Comparison of ENCODE assay signal across 25 cellular contexts in genomic region chr3:63947594-63947993, GRCh38. TPM values are rescaled to one million over a fixed set of nuclear protein-coding genes. Genes with fewer than 3 reads are reported as not detected.
DNase-seq lines count a peak whose midpoint lies in the region; ATAC-seq, FAIRE-seq and TF ChIP-seq lines count a peak whose summit lies in the region.
"Had no signal": no experiment of that assay in that cellular context is flagged by ENCODE, and none has a peak within 500 bp of the region (broad histone marks: within the 10 kb centered on the region; RNA-seq: fewer than 3 reads in every experiment).

No MANE protein-coding gene starts in this region.

- no peak overlapping the region for H3K27ac ChIP-seq in CD4-positive, CD25-positive, alpha-beta regulatory T cell (ENCODE audit: insufficient read depth, low read length, poor library complexity, severe bottlenecking)
- H3K27ac ChIP-seq in H9 (ENCODE audit: insufficient read length, low read depth, low read length) (no peak overlapping the region), GM12878 (ENCODE audit: control insufficient read depth, insufficient read depth) (no peak overlapping the region)
- H3K27ac ChIP-seq: coronary artery, epithelial cell of prostate, HL-60, prostate gland, SJSA1, spleen, thyroid gland had no signal

- H3K9ac ChIP-seq in H9 (ENCODE audit: extremely low read depth, insufficient read length, low read length) (no peak overlapping the region), GM12878 (ENCODE audit: control insufficient read depth, insufficient read depth, low read length) (no peak overlapping the region)

- peaks cover 12% of the 10 kb centered on the region for H3K36me3 Mint-ChIP-seq in CD4-positive, CD25-positive, alpha-beta regulatory T cell
- H3K36me3 Mint-ChIP-seq in H9 (ENCODE audit: insufficient read depth in 1 of 3, low read depth in 3 of 3) (no peaks in the 10 kb centered on the region), natural killer cell (no peaks in the 10 kb centered on the region)

- no peak overlapping the region for H4K5ac ChIP-seq in H9 (ENCODE audit: insufficient read length, low read depth, low read length)

- no peak overlapping the region for H3K23ac ChIP-seq in H9 (ENCODE audit: insufficient read length, low read depth, low read length)

- H3K79me2 ChIP-seq in H9 (ENCODE audit: insufficient read depth, low read length): no peaks in the 10 kb centered on the region; the same call in 1 of the 2 replicates
- H3K79me2 ChIP-seq in GM12878 (ENCODE audit: control insufficient read depth, insufficient read depth, low read length): peaks cover 2% of the 10 kb centered on the region

- peaks cover 2% of the 10 kb centered on the region for H3K79me1 ChIP-seq in H9 (ENCODE audit: insufficient read depth, low read depth, low read length, poor library complexity, severe bottlenecking)

- no peaks in the 10 kb centered on the region for H3K9me3 Mint-ChIP-seq in CD4-positive, CD25-positive, alpha-beta regulatory T cell
- H3K9me3 Mint-ChIP-seq in H9: no peaks in the 10 kb centered on the region
- H3K9me3 Mint-ChIP-seq in natural killer cell: no peaks in the 10 kb centered on the region
- H3K9me3 Mint-ChIP-seq: activated T-cell treated with anti-CD3 and anti-CD28 coated beads, Interleukin-2, amount 50 U/mL, for 72 hours had no signal

- no TSS peak for BruUV-seq in GM12878 (replicated peaks; lab: Mats Ljungman, UMichigan)

- no peaks in the 10 kb centered on the region for H3K27me3 ChIP-seq in CD4-positive, CD25-positive, alpha-beta regulatory T cell (ENCODE audit: control insufficient read depth, insufficient read depth, low read length)
- H3K27me3 ChIP-seq in H9 (ENCODE audit: insufficient read depth, low read length): no peaks in the 10 kb centered on the region
- no peaks in the 10 kb centered on the region for H3K27me3 ChIP-seq in GM12878 (replicated peaks in 1 of 2; ENCODE audit: control insufficient read depth in 2 of 2, insufficient read depth in 2 of 2, low read length in 1 of 2)
- H3K27me3 ChIP-seq: SJSA1, spleen, thyroid gland had no signal

- no peak overlapping the region for H2AFZ ChIP-seq in H9 (ENCODE audit: low read length)
- H2AFZ ChIP-seq in GM12878 (ENCODE audit: control insufficient read depth, low read depth, low read length): no peak overlapping the region

- no peak for TF ChIP-seq EP300 in GM12878 (IDR thresholded peaks at IDR 0.05; ENCODE audit: borderline replicate concordance in 1 of 2, control insufficient read depth in 1 of 2, low read depth in 2 of 2, low read length in 2 of 2)

- H3K4me1 Mint-ChIP-seq in CD4-positive, CD25-positive, alpha-beta regulatory T cell: peaks cover 16 to 77% (median 62%) of the 10 kb centered on the region in 4 donors
- H3K4me1 Mint-ChIP-seq in H9: peaks cover 32 to 41% of the 10 kb centered on the region in 2 experiments
- H3K4me1 Mint-ChIP-seq in natural killer cell: peaks cover 64% of the 10 kb centered on the region in 2 donors

- in situ Hi-C loops in GM12878 (cut with MboI): no loop called here

- POLR2A ChIA-PET in GM12878 (lab: Charles Lee): interaction anchor here (1.9 kb wide), 1 partner anchor 12 kb away, joined by 4 read pairs; no protein-coding TSS in a partner anchor

- H4K20me1 ChIP-seq in H9 (ENCODE audit: control insufficient read depth, insufficient read depth, insufficient read length) (no peaks in the 10 kb centered on the region), GM12878 (ENCODE audit: control insufficient read depth, insufficient read depth) (no peaks in the 10 kb centered on the region)

- peak overlapping the region; percentile 83 for H2BK12ac ChIP-seq in H9 (ENCODE audit: insufficient read length, low read depth, low read length)

- no peak overlapping the region for H3K4me3 Mint-ChIP-seq in CD4-positive, CD25-positive, alpha-beta regulatory T cell
- no peak overlapping the region for H3K4me3 Mint-ChIP-seq in H9
- H3K4me3 Mint-ChIP-seq in natural killer cell: no peak overlapping the region
- H3K4me3 Mint-ChIP-seq: activated T-cell treated with anti-CD3 and anti-CD28 coated beads, Interleukin-2, amount 50 U/mL, for 72 hours had no signal

- TF ChIP-seq RAD21 in GM12878 (IDR thresholded peaks at IDR 0.05; ENCODE audit: insufficient read depth, low read depth, low read length): no peak

- no peak overlapping the region for H2BK20ac ChIP-seq in H9 (ENCODE audit: low read depth, low read length, poor library complexity, severe bottlenecking)

- H4K8ac ChIP-seq in H9 (replicated peaks; ENCODE audit: insufficient read length, low read depth, low read length): no peak overlapping the region

- no peak overlapping the region for H3K4ac ChIP-seq in H9 (ENCODE audit: low read depth, low read length)

- H3K36me3 ChIP-seq in CD4-positive, CD25-positive, alpha-beta regulatory T cell (ENCODE audit: control insufficient read depth, insufficient read depth, low read length): peaks cover 5% of the 10 kb centered on the region
- peaks cover 2 to 3% of the 10 kb centered on the region in 2 experiments for H3K36me3 ChIP-seq in GM12878 (ENCODE audit: control insufficient read depth in 2 of 2, insufficient read depth in 2 of 2, low read length in 1 of 2)
- H3K36me3 ChIP-seq: prostate gland, thyroid gland had no signal

- H3T11ph ChIP-seq in H9 (ENCODE audit: low read length): no peak overlapping the region

- H3K9me3 ChIP-seq in CD4-positive, CD25-positive, alpha-beta regulatory T cell (ENCODE audit: control insufficient read depth in 2 of 2, low read length in 2 of 2): no peaks in the 10 kb centered on the region
- H3K9me3 ChIP-seq in H9 (ENCODE audit: control insufficient read depth, low read depth, low read length): no peaks in the 10 kb centered on the region
- no peaks in the 10 kb centered on the region for H3K9me3 ChIP-seq in GM12878 (replicated peaks; ENCODE audit: control insufficient read depth, insufficient read depth, low read length)
- H3K9me3 ChIP-seq: prostate gland, SJSA1, spleen, thyroid gland had no signal

- TF ChIP-seq POLR2A in GM12878 (IDR thresholded peaks at IDR 0.05; ENCODE audit: low read depth, low read length): no peak

- H2BK120ac ChIP-seq in H9 (ENCODE audit: low read depth, low read length, poor library complexity, severe bottlenecking): no peak overlapping the region

- ATAC-seq in CD4-positive, CD25-positive, alpha-beta regulatory T cell (ENCODE audit: low read depth in 2 of 2): no peak
- peak; percentile 27 for ATAC-seq in GM12878
- ATAC-seq in natural killer cell: peak in 2 of 3 donors; percentile 37 to 48
- ATAC-seq: activated T-cell treated with anti-CD3 and anti-CD28 coated beads, Interleukin-2, amount 50 U/mL, for 72 hours; left lobe of liver had no signal

- no peak overlapping the region for H3K4me3 ChIP-seq in CD4-positive, CD25-positive, alpha-beta regulatory T cell (ENCODE audit: low read depth, low read length)
- no peak overlapping the region for H3K4me3 ChIP-seq in GM12878
- H3K4me3 ChIP-seq: coronary artery, prostate gland, SJSA1, spleen, thyroid gland had no signal

- CTCF ChIA-PET in GM12878 (lab: Yijun Ruan, JAX): interaction anchor here (0.9 kb wide), 1 partner anchor 14 kb away, joined by 4 read pairs; no protein-coding TSS in a partner anchor

- FAIRE-seq in GM12878 (lab: Jason Lieb, UNC): no peak

- WGBS in H9 (ENCODE audit: extremely low coverage, insufficient read length, low lambda C conversion rate): no CpG with 5 or more reads among the region's 2 CpGs
- WGBS in GM12878 (ENCODE audit: insufficient coverage, insufficient replicate concordance, low lambda C conversion rate, missing lambda C conversion rate): 80% methylated on average over 2 of the region's 2 CpGs

- no peak overlapping the region for H2BK5ac ChIP-seq in H9 (ENCODE audit: insufficient read length, low read length)

- peak overlapping the region; percentile 60 to 65 (median 62) for H3K27ac Mint-ChIP-seq in CD4-positive, CD25-positive, alpha-beta regulatory T cell
- H3K27ac Mint-ChIP-seq in H9: peak overlapping the region; percentile 18 to 38 (median 28); a peak in 5 of 7 replicates
- peak overlapping the region; percentile 52 to 63 for H3K27ac Mint-ChIP-seq in natural killer cell

- no peak for TF ChIP-seq CTCF in H9 (conservative IDR thresholded peaks at IDR 0.05)
- TF ChIP-seq CTCF in GM12878 (IDR thresholded peaks at IDR 0.05 in 2 of 3, conservative IDR thresholded peaks at IDR 0.05 in 1 of 3; ENCODE audit: control insufficient read depth in 2 of 3, extremely low read depth in 1 of 3, insufficient read depth in 1 of 3, low read depth in 3 of 3, low read length in 3 of 3): no peak
- no peak for TF ChIP-seq CTCF in natural killer cell (IDR thresholded peaks at IDR 0.05)

- DNase-seq in CD4-positive, CD25-positive, alpha-beta regulatory T cell: no peak
- DNase-seq in H9: no peak
- no peak for DNase-seq in GM12878 (ENCODE audit: low read depth, low spot score)
- no peak for DNase-seq in natural killer cell
- DNase-seq in NCI-H526 treated with DMSO at 0.1 percent for 48 hours (lab: John Stamatoyannopoulos, UW): no peak
- no peak for DNase-seq in DMS153 treated with DMSO at 0.1 percent for 48 hours (lab: John Stamatoyannopoulos, UW; ENCODE audit: unreplicated experiment)
- no peak for DNase-seq in T1000 (lab: John Stamatoyannopoulos, UW)
- no peak for DNase-seq in NCI-H146 (lab: John Stamatoyannopoulos, UW)
- DNase-seq: activated CD4-positive, alpha-beta T cell treated with anti-CD3 and anti-CD28 coated beads for 4 hours; activated T-cell treated with anti-CD3 and anti-CD28 coated beads, Interleukin-2, amount 50 U/mL, for 72 hours; aorta; DMS 273 treated with DMSO at 0.1 percent for 48 hours; foreskin melanocyte; NCI-H1048; NCI-H2081 treated with DMSO at 0.1 percent for 48 hours; NCI-H524; spleen; thyroid gland had no signal

- H2AK5ac ChIP-seq in H9 (ENCODE audit: insufficient read length, low read length): no peak overlapping the region

- no peak overlapping the region for H3K4me2 ChIP-seq in H9 (ENCODE audit: insufficient read depth, insufficient read length, low read length)
- H3K4me2 ChIP-seq in GM12878 (ENCODE audit: control insufficient read depth, insufficient read depth): no peak overlapping the region

- no peak overlapping the region for H3K56ac ChIP-seq in H9 (ENCODE audit: insufficient read length, low read depth, low read length)

- no peak overlapping the region for H3K18ac ChIP-seq in H9 (ENCODE audit: insufficient read length, low read depth, low read length)

- SMC1A ChIA-PET in GM12878 (lab: Charles Lee; ENCODE audit: uncharacterized antibody, unreplicated experiment): interaction anchor here (1.0 to 1.6 kb wide), 2 partner anchors 10 to 50 kb away, joined by 3 read pairs; no protein-coding TSS in a partner anchor

- peaks cover 24% of the 10 kb centered on the region for H3K4me1 ChIP-seq in CD4-positive, CD25-positive, alpha-beta regulatory T cell (ENCODE audit: control insufficient read depth, insufficient read depth, low read length, poor library complexity, severe bottlenecking)
- H3K4me1 ChIP-seq in H9 (ENCODE audit: insufficient read depth, low read length) (no peaks in the 10 kb centered on the region; the same call in none of the 2 replicates), GM12878 (ENCODE audit: control insufficient read depth, insufficient read depth, low read length) (peaks cover 7% of the 10 kb centered on the region)

- intact Hi-C loops in GM12878 (cut with micrococcal nuclease; ENCODE audit: unreplicated experiment) (no loop called here), natural killer cell (cut with micrococcal nuclease) (no loop called here)

- H3K23me2 ChIP-seq in H9 (ENCODE audit: insufficient read length, low read depth, low read length, poor library complexity, severe bottlenecking): no peaks in the 10 kb centered on the region

- H4K91ac ChIP-seq in H9 (ENCODE audit: insufficient read length, low read depth, low read length): peak overlapping the region; percentile 85

- RAD21 ChIA-PET in GM12878 (lab: Charles Lee; ENCODE audit: unreplicated experiment): interaction anchor here (1.3 kb wide), 1 partner anchor 20 kb away, joined by 3 read pairs; no protein-coding TSS in a partner anchor

- H3K27me3 Mint-ChIP-seq in CD4-positive, CD25-positive, alpha-beta regulatory T cell: no peaks in the 10 kb centered on the region
- H3K27me3 Mint-ChIP-seq in H9 (ENCODE audit: low read depth) (no peaks in the 10 kb centered on the region), natural killer cell (ENCODE audit: low read depth in 2 of 2) (no peaks in the 10 kb centered on the region)

- no peak overlapping the region; the same call in 1 of the 2 replicates for H3K14ac ChIP-seq in H9 (ENCODE audit: insufficient read depth, low read length)

- H2BK15ac ChIP-seq in H9 (ENCODE audit: low read depth, low read length): no peak overlapping the region; the same call in 1 of the 2 replicates

RNA-seq across cellular contexts. Expression of gene SCAANT1, which starts 35.4 kb away (rescaled TPM):
- 4.7 TPM for total RNA-seq in CD4-positive, CD25-positive, alpha-beta regulatory T cell
- not detected for polyA plus RNA-seq in CD4-positive, CD25-positive, alpha-beta regulatory T cell
- not detected in 2 replicates for total RNA-seq in H9 (2021)
- total RNA-seq in GM12878 (2013; cell fraction: nucleolus; rRNA removed): not detected in 2 replicates
- 2.1 TPM in 1 of 2 replicates, not detected in the other for total RNA-seq in GM12878 (2014; rRNA removed)
- 2.4 TPM in 1 of 2 replicates, not detected in the other for total RNA-seq in GM12878 (2014; rRNA removed; fragmentation: Illumina TruSeq; extraction: Trizol)
- 1.5 and 1.7 TPM in 2 replicates for total RNA-seq in GM12878 (2021)
- polyA plus RNA-seq in GM12878 (2011; ENCODE audit: low read depth): not detected
- polyA plus RNA-seq in GM12878 (2011; rRNA removed): 1.7 TPM in 1 of 2 replicates, not detected in the other
- not detected in 2 replicates for polyA plus RNA-seq in GM12878 (2011; cell fraction: cytosol; rRNA removed)
- polyA plus RNA-seq in GM12878 (2011; cell fraction: nucleus; rRNA removed): not detected in 2 replicates
- 3.2 TPM in 1 of 2 replicates, not detected in the other for polyA plus RNA-seq in GM12878 (2012)
- not detected in 2 replicates for polyA plus RNA-seq in GM12878 (2014; fragmentation: Illumina TruSeq; extraction: Trizol)
- polyA plus RNA-seq in GM12878 (2014; fragmentation: Nextera tagmentation; extraction: Ambion mirVana): under 1 TPM in 1 of 2 experiments, not detected in 1; 0.60 TPM
- polyA plus RNA-seq in GM12878 (2014; rRNA removed): not detected in 2 replicates
- under 1 TPM; 0.95 TPM for polyA plus RNA-seq in GM12878 (2016; fragmentation: Nextera tagmentation; extraction: Ambion mirVana)
- not detected in 2 replicates for polyA minus RNA-seq in GM12878 (2011; rRNA and poly(A)+ RNA removed)
- not detected in 2 replicates for polyA minus RNA-seq in GM12878 (2011; cell fraction: cytosol; rRNA and poly(A)+ RNA removed)
- not detected in 2 replicates for polyA minus RNA-seq in GM12878 (2011; cell fraction: nucleus; rRNA and poly(A)+ RNA removed)
- total RNA-seq in natural killer cell: 1 to 10 TPM in 2 of 3 donors, not detected in 1; 3.6 to 8.0 TPM
- total RNA-seq: activated T-cell treated with anti-CD3 and anti-CD28 coated beads, Interleukin-2, amount 50 U/mL, for 72 hours; aorta; H4; left lobe of liver; prostate gland; SJSA1; spleen; thyroid gland had no signal
- polyA plus RNA-seq: aorta, spleen had no signal

Comparison
In these comparisons a context has a peak if more than half of its experiments do, and no peak if none do; other contexts are left out.
1. ATAC-seq: peak in GM12878 (single experiment) and natural killer cell (2 of 3); none in CD4-positive, CD25-positive, alpha-beta regulatory T cell (0 of 2).
2. Peak in every context shown above with its lines, with median percentiles within 50 percentile points of each other: H3K27ac Mint-ChIP-seq.